Comparison of ENCODE assay signal across 1 cellular context in genomic region chr1:59738152-59738551, GRCh38.
TF ChIP-seq lines count a peak whose summit lies in the region.

No MANE protein-coding gene starts in this region.

TF ChIP-seq in SK-N-SH treated with all-trans-retinoic acid at 6 μM for 48 hours, 23 proteins besides CTCF, POLR2A, EP300 and RAD21 (continued from another document):
- TF ChIP-seq, protein P1, sequence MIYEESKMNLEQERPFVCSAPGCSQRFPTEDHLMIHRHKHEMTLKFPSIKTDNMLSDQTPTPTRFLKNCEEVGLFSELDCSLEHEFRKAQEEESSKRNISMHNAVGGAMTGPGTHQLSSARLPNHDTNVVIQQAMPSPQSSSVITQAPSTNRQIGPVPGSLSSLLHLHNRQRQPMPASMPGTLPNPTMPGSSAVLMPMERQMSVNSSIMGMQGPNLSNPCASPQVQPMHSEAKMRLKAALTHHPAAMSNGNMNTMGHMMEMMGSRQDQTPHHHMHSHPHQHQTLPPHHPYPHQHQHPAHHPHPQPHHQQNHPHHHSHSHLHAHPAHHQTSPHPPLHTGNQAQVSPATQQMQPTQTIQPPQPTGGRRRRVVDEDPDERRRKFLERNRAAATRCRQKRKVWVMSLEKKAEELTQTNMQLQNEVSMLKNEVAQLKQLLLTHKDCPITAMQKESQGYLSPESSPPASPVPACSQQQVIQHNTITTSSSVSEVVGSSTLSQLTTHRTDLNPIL (CRISPR knock-in tag; IDR thresholded peaks at IDR 0.05; ENCODE audit: low read depth) = no peak
